In the genomic region with DNA sequence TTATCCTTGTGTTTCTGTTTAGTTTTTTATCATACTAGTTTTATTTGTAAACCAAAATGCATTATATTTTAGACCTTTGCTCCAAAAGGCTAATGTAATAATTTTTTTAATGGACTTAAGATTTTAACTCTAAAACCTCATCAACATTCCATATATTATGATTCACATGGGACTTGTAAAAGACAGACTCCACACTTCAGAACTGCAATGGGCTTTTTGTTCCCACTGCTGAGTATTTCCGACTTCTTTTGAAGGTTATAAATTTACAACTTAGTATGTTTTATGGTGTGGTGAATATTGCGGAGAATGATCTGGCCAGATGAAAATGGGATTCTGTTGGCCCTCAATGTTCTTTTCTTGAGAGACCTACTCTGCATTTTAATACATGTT, we compare ENCODE assay signal across 18 cellular contexts.
DNase-seq lines count a peak whose midpoint lies in the region; ATAC-seq, FAIRE-seq and TF ChIP-seq lines count a peak whose summit lies in the region.
"Had no signal": no experiment of that assay in that cellular context is flagged by ENCODE, and none has a peak within 500 bp of the region (broad histone marks: within the 10 kb centered on the region; RNA-seq: fewer than 3 reads in every experiment).

No MANE protein-coding gene starts in this region.

- ATAC-seq in stimulated activated naive CD8-positive, alpha-beta T cell treated with anti-CD3 and anti-CD28 coated beads, Interleukin-15, Interleukin-2, amounts not matched to agents 100 U/mL and 50 U/mL, for 24 hours: no peak
- no peak for ATAC-seq in HG03460 (IDR thresholded peaks at IDR 0.05; ENCODE audit: unreplicated experiment)
- ATAC-seq: A549 had no signal

- peak overlapping the region; percentile 60 for H3K27ac ChIP-seq in 22Rv1
- no peak overlapping the region for H3K27ac ChIP-seq in neural progenitor cell
- H3K27ac ChIP-seq: A549, C4-2B, KMS-11 had no signal

- no peaks in the 10 kb centered on the region for H3K36me3 ChIP-seq in neural progenitor cell

- H2AFZ ChIP-seq in neural progenitor cell (replicated peaks): peak overlapping the region; percentile 85

- H3K4me3 Mint-ChIP-seq in neural progenitor cell (no peak overlapping the region), glutamatergic neuron (ENCODE audit: unreplicated experiment) (no peak overlapping the region)

- no peaks in the 10 kb centered on the region for H4K20me1 ChIP-seq in neural progenitor cell (ENCODE audit: low read depth)

- no peak for TF ChIP-seq POLR2A in H54 (IDR thresholded peaks at IDR 0.05; ENCODE audit: low read depth, low read length)

- H3F3A ChIP-seq in neural progenitor cell (ENCODE audit: low read depth): no peaks in the 10 kb centered on the region

- TF ChIP-seq CTCF in 22Rv1 (IDR thresholded peaks at IDR 0.05) (no peak), neural progenitor cell (IDR thresholded peaks at IDR 0.05) (no peak), glutamatergic neuron (IDR thresholded peaks at IDR 0.05; ENCODE audit: partially characterized antibody, unreplicated experiment) (no peak)

- DNase-seq in H54 (ENCODE audit: insufficient read length, low spot score): no peak
- peak; percentile 35 for DNase-seq in astrocyte of the hippocampus (ENCODE audit: low read depth, low spot score)
- DNase-seq in neural progenitor cell (ENCODE audit: low spot score): no peak
- DNase-seq in islet precursor cell: no peak
- no peak for DNase-seq in glutamatergic neuron
- no peak for DNase-seq in stimulated activated naive CD8-positive, alpha-beta T cell treated with anti-CD3 and anti-CD28 coated beads, Interleukin-15, Interleukin-2, amounts not matched to agents 100 U/mL and 50 U/mL, for 24 hours
- DNase-seq: DMS 273 treated with DMSO at 0.1 percent for 48 hours, GOT3, MM.1S, NCI-H1105, NCI-H1694, NCI-H2227 treated with DMSO at 0.1 percent for 48 hours, NCI-H524 had no signal

- H3K36me3 Mint-ChIP-seq in neural progenitor cell (peaks cover 43% of the 10 kb centered on the region), glutamatergic neuron (ENCODE audit: unreplicated experiment) (no peaks in the 10 kb centered on the region)

- H3K4me1 Mint-ChIP-seq in neural progenitor cell (peaks cover 4% of the 10 kb centered on the region), glutamatergic neuron (ENCODE audit: low read depth, unreplicated experiment) (no peaks in the 10 kb centered on the region)

- no peak overlapping the region for H3K4me2 ChIP-seq in neural progenitor cell
- H3K4me2 ChIP-seq: A549, KMS-11 had no signal

- H3K27me3 ChIP-seq in neural progenitor cell: no peaks in the 10 kb centered on the region

- H3K79me2 ChIP-seq in neural progenitor cell (ENCODE audit: low read depth): no peaks in the 10 kb centered on the region

- H3K9ac ChIP-seq in neural progenitor cell: no peak overlapping the region
- H3K9ac ChIP-seq: KMS-11 had no signal

- H3K4me3 ChIP-seq in neural progenitor cell: no peak overlapping the region
- H3K4me3 ChIP-seq: A549 had no signal

- no peaks in the 10 kb centered on the region for H3K9me3 ChIP-seq in neural progenitor cell (ENCODE audit: low read depth)
- H3K9me3 ChIP-seq: A549 had no signal

- H3K9me3 Mint-ChIP-seq in neural progenitor cell: peaks cover 24% of the 10 kb centered on the region
- peaks cover 1% of the 10 kb centered on the region for H3K9me3 Mint-ChIP-seq in glutamatergic neuron (ENCODE audit: unreplicated experiment)

- H3K27me3 Mint-ChIP-seq in neural progenitor cell (ENCODE audit: insufficient read depth, low read depth) (no peaks in the 10 kb centered on the region), glutamatergic neuron (ENCODE audit: unreplicated experiment) (no peaks in the 10 kb centered on the region)

- no peaks in the 10 kb centered on the region for H3K4me1 ChIP-seq in neural progenitor cell
- H3K4me1 ChIP-seq: A549 had no signal

- H3K27ac Mint-ChIP-seq in neural progenitor cell (no peak overlapping the region), glutamatergic neuron (ENCODE audit: unreplicated experiment) (no peak overlapping the region)

- FAIRE-seq in H54 (lab: Jason Lieb, UNC): peak; percentile 11
- FAIRE-seq: A549 had no signal
